ENCODE assay signal across 8 cellular contexts in genomic region chr20:44911264-44911921, GRCh38. TPM values are rescaled to one million over a fixed set of nuclear protein-coding genes. Genes with fewer than 3 reads are reported as not detected.
DNase-seq lines count a peak whose midpoint lies in the region; ATAC-seq and TF ChIP-seq lines count a peak whose summit lies in the region.

No MANE protein-coding gene starts in this region.

- H3K27ac Mint-ChIP-seq in activated CD8-positive, alpha-beta T cell treated with anti-CD3 and anti-CD28 coated beads, Interleukin-2, amount 10 ng/mL, durations not matched to agents 7 days and 5 days = no peak overlapping the region

- TF ChIP-seq POLR2A in heart left ventricle (IDR thresholded peaks at IDR 0.05) = no peak
- no peak for TF ChIP-seq POLR2A in spleen (IDR thresholded peaks at IDR 0.05)

- H3K27me3 ChIP-seq in heart left ventricle (no peaks in the 10 kb centered on the region), spleen (replicated peaks in 1 of 7) (no peaks in the 10 kb centered on the region)

- H3K27me3 Mint-ChIP-seq in activated CD8-positive, alpha-beta T cell treated with anti-CD3 and anti-CD28 coated beads, Interleukin-2, amount 10 ng/mL, durations not matched to agents 7 days and 5 days (ENCODE audit: low read depth) = no peaks in the 10 kb centered on the region

- H3K27ac ChIP-seq in heart left ventricle (no peak overlapping the region), spleen (no peak overlapping the region)

- peaks cover 0 to 36% (median 24%) of the 10 kb centered on the region in 9 donors for H3K36me3 ChIP-seq in heart left ventricle
- H3K36me3 ChIP-seq in spleen = peaks cover 0 to 50% (median 20%) of the 10 kb centered on the region in 6 donors

- no peaks in the 10 kb centered on the region for H3K9me3 ChIP-seq in heart left ventricle
- H3K9me3 ChIP-seq in spleen = no peaks in the 10 kb centered on the region

- POLR2A ChIA-PET in activated CD8-positive, alpha-beta T cell treated with anti-CD3 and anti-CD28 coated beads, Interleukin-2, amount 10 ng/mL, durations not matched to agents 7 days and 5 days (lab: Charles Lee) = interaction anchor here (0.6 to 1.0 kb wide), 4 partner anchors 19 to 340 kb away, joined by 3 to 5 read pairs (median 3); partner anchors contain the start of gene YWHAB

- H3K4me3 Mint-ChIP-seq in activated CD8-positive, alpha-beta T cell treated with anti-CD3 and anti-CD28 coated beads, Interleukin-2, amount 10 ng/mL, durations not matched to agents 7 days and 5 days = peak overlapping the region; percentile 62

- intact Hi-C loops in heart left ventricle (cut with DNase I) = no loop called here
- intact Hi-C loops in Right ventricle myocardium superior (cut with DNase I) = no loop called here
- intact Hi-C loops in spleen (cut with DNase I; ENCODE audit: low total_unique reads) = no loop called here

- H3K4me1 ChIP-seq in heart left ventricle (peaks cover 0 to 19% (median 10%) of the 10 kb centered on the region in 12 donors), spleen (peaks cover 7 to 33% (median 23%) of the 10 kb centered on the region in 6 donors)

- CTCF ChIA-PET in activated CD8-positive, alpha-beta T cell treated with anti-CD3 and anti-CD28 coated beads, Interleukin-2, amount 10 ng/mL, durations not matched to agents 7 days and 5 days (lab: Charles Lee) = interaction anchor here (0.8 to 2.6 kb wide), 7 partner anchors 9 to 185 kb away, joined by 3 to 12 read pairs (median 4); partner anchors contain the start of gene TOMM34

- WGBS in heart left ventricle, 4 donors = 69 to 74% (median 72%) methylated on average over 21 of the region's 21 CpGs
- 66 to 76% (median 67%) methylated on average over 21 of the region's 21 CpGs for WGBS in spleen, 5 donors

- no peak for ATAC-seq in heart left ventricle
- no peak for ATAC-seq in Right ventricle myocardium superior (ENCODE audit: poor library complexity)
- ATAC-seq in activated CD8-positive, alpha-beta T cell treated with anti-CD3 and anti-CD28 coated beads, Interleukin-2, amount 10 ng/mL, durations not matched to agents 7 days and 5 days = no peak
- no peak for ATAC-seq in HG03469 (IDR thresholded peaks at IDR 0.05; ENCODE audit: unreplicated experiment)

- H3K4me3 ChIP-seq in heart left ventricle (no peak overlapping the region), fibroblast of mammary gland (ENCODE audit: control insufficient read depth, low read depth, low read length) (no peak overlapping the region), spleen (no peak overlapping the region)

- H3K4me1 Mint-ChIP-seq in activated CD8-positive, alpha-beta T cell treated with anti-CD3 and anti-CD28 coated beads, Interleukin-2, amount 10 ng/mL, durations not matched to agents 7 days and 5 days (ENCODE audit: low read depth) = peaks cover 54% of the 10 kb centered on the region

- DNase-seq in heart left ventricle = peak in 1 of 5 donors; percentile 29
- DNase-seq in Right ventricle myocardium superior = no peak
- DNase-seq in NCI-H2227 (lab: John Stamatoyannopoulos, UW; ENCODE audit: unreplicated experiment) = peak; percentile 60
- peak; percentile 71 for DNase-seq in activated CD8-positive, alpha-beta T cell treated with anti-CD3 and anti-CD28 coated beads, Interleukin-2, amount 10 ng/mL, durations not matched to agents 7 days and 5 days
- peak; percentile 53 for DNase-seq in fibroblast of mammary gland (ENCODE audit: low read depth)
- DNase-seq in spleen = peak; percentile 83
- no peak for DNase-seq in globus pallidus (ENCODE audit: low spot score)

- H3K36me3 Mint-ChIP-seq in activated CD8-positive, alpha-beta T cell treated with anti-CD3 and anti-CD28 coated beads, Interleukin-2, amount 10 ng/mL, durations not matched to agents 7 days and 5 days (ENCODE audit: low read depth) = peaks cover 60% of the 10 kb centered on the region

- no peaks in the 10 kb centered on the region for H3K9me3 Mint-ChIP-seq in activated CD8-positive, alpha-beta T cell treated with anti-CD3 and anti-CD28 coated beads, Interleukin-2, amount 10 ng/mL, durations not matched to agents 7 days and 5 days (ENCODE audit: insufficient read depth)

- TF ChIP-seq CTCF in heart left ventricle (IDR thresholded peaks at IDR 0.05) (peak in 7 of 12 donors; percentile 8 to 40 (median 23)), fibroblast of mammary gland (conservative IDR thresholded peaks at IDR 0.05; ENCODE audit: control insufficient read depth, insufficient read depth, low read depth, low read length) (peak; percentile 46), spleen (IDR thresholded peaks at IDR 0.05 in 8 of 11, conservative IDR thresholded peaks at IDR 0.05 in 3 of 11) (peak in 8 of 11 experiments; percentile 10 to 42 (median 36))

RNA-seq across cellular contexts. Expression of gene PABPC1L, which starts 1.5 kb away (rescaled TPM):
- total RNA-seq in heart left ventricle (1 to 10 TPM in 8 of 9 donors, under 1 TPM in 1; 0.58 to 5.9 (median 2.3) TPM), Right ventricle myocardium superior (2.7 TPM), spleen (10 to 100 TPM; 27.0 to 51.6 (median 34.2) TPM)
- polyA plus RNA-seq in heart left ventricle (1 to 10 TPM; 2.8 to 3.1 TPM), spleen (10 to 100 TPM; 31.9 to 61.4 (median 32.8) TPM)
- total RNA-seq in activated CD8-positive, alpha-beta T cell treated with anti-CD3 and anti-CD28 coated beads, Interleukin-2, amount 10 ng/mL, durations not matched to agents 7 days and 5 days = 100 to 1,000 TPM in 1 of 2 experiments, 10 to 100 TPM in 1; 90.0 to 103 TPM

RNA-seq across cellular contexts. Expression of gene YWHAB, which starts 25.9 kb away (rescaled TPM):
- total RNA-seq in heart left ventricle (100 to 1,000 TPM in 6 of 9 donors, 10 to 100 TPM in 3; 70.8 to 160 (median 120) TPM), Right ventricle myocardium superior (96.3 TPM), spleen (100 to 1,000 TPM; 147 to 237 (median 210) TPM)
- polyA plus RNA-seq in heart left ventricle (100 to 1,000 TPM in 1 of 2 donors, 10 to 100 TPM in 1; 32.2 to 154 TPM), spleen (100 to 1,000 TPM in 1 of 3 donors, 10 to 100 TPM in 2; 85.8 to 107 (median 96.7) TPM)
- 100 to 1,000 TPM; 228 to 235 TPM for total RNA-seq in activated CD8-positive, alpha-beta T cell treated with anti-CD3 and anti-CD28 coated beads, Interleukin-2, amount 10 ng/mL, durations not matched to agents 7 days and 5 days

RNA-seq across cellular contexts. Expression of gene TOMM34, which starts 48.8 kb away (rescaled TPM):
- total RNA-seq in heart left ventricle (10 to 100 TPM in 6 of 9 donors, 1 to 10 TPM in 3; 6.9 to 15.9 (median 12.7) TPM), Right ventricle myocardium superior (9.3 TPM), spleen (10 to 100 TPM; 11.6 to 18.0 (median 15.5) TPM)
- polyA plus RNA-seq in heart left ventricle (10 to 100 TPM in 1 of 2 donors, 1 to 10 TPM in 1; 5.4 to 27.4 TPM), spleen (10 to 100 TPM; 13.6 to 19.4 (median 18.4) TPM)
- 10 to 100 TPM; 20.2 to 20.3 TPM for total RNA-seq in activated CD8-positive, alpha-beta T cell treated with anti-CD3 and anti-CD28 coated beads, Interleukin-2, amount 10 ng/mL, durations not matched to agents 7 days and 5 days

RNA-seq across cellular contexts. Expression of gene STK4, which starts 54.9 kb away (rescaled TPM):
- total RNA-seq in heart left ventricle (10 to 100 TPM in 2 of 9 donors, 1 to 10 TPM in 7; 8.1 to 25.3 (median 9.5) TPM), Right ventricle myocardium superior (8.9 TPM), spleen (100 to 1,000 TPM; 115 to 241 (median 130) TPM)
- polyA plus RNA-seq in heart left ventricle (1 to 10 TPM; 3.2 to 7.9 TPM), spleen (10 to 100 TPM; 19.0 to 26.5 (median 19.7) TPM)
- 100 to 1,000 TPM; 159 to 164 TPM for total RNA-seq in activated CD8-positive, alpha-beta T cell treated with anti-CD3 and anti-CD28 coated beads, Interleukin-2, amount 10 ng/mL, durations not matched to agents 7 days and 5 days

Comparison
In these comparisons a context has a peak if more than half of its experiments do, and no peak if none do; other contexts are left out.
1. DNase-seq: peak in NCI-H2227 (single experiment), activated CD8-positive, alpha-beta T cell treated with anti-CD3 and anti-CD28 coated beads, Interleukin-2, amount 10 ng/mL, durations not matched to agents 7 days and 5 days (single experiment), fibroblast of mammary gland (single experiment) and spleen (single experiment); none in Right ventricle myocardium superior (single experiment) and globus pallidus (single experiment).
2. Peak in every context shown above with its lines, with median percentiles within 50 percentile points of each other: CTCF ChIP-seq.